ENCODE assay signal across 1 cellular context in the genomic region with DNA sequence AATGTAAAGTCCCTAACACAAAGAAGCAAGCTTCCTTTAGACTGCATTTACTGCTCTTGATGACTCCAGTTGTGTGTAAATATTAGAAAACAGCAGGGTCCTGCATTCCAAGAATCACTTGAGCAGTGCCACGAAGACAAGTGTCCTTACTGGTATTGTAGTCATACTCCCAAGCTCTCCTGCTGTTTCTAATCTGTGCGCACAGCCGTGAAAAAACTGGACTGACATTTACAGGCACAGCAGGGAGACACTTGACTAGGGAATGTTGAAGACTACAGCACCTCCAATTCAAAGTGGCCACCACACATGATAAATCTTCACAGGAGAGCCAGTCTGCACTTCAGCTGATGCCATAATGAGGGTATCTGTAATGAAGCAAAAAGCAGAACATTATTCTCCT.
A peak's percentile ranks its signal among the peaks of the same experiment; 100 is the strongest.
TF ChIP-seq lines count a peak whose summit lies in the region.

No MANE protein-coding gene starts in this region.

TF ChIP-seq in HEK293, 187 proteins besides CTCF, POLR2A, EP300 and RAD21 (continued from another document):
- 0 out of 2 replicates have a peak, but pooled peaks have one; percentile 14 for TF ChIP-seq ZNF184 (tag by site-specific recombination; IDR thresholded peaks at IDR 0.05)
- TF ChIP-seq ZSCAN23 (tag by site-specific recombination; IDR thresholded peaks at IDR 0.05) = 0 out of 2 replicates have a peak, but pooled peaks have one; percentile 35
- no peak for TF ChIP-seq ZNF544 (tag by site-specific recombination; IDR thresholded peaks at IDR 0.05)
- TF ChIP-seq GLI2 (tag by site-specific recombination; IDR thresholded peaks at IDR 0.05; ENCODE audit: borderline replicate concordance, low read depth) = peak; percentile 92
- peak; percentile 52; the same call in 1 of the 2 replicates for TF ChIP-seq BCL11B (tag by site-specific recombination; IDR thresholded peaks at IDR 0.05; ENCODE audit: low read depth)
- TF ChIP-seq MZF1 (tag by site-specific recombination; IDR thresholded peaks at IDR 0.05; ENCODE audit: borderline replicate concordance) = 0 out of 2 replicates have a peak, but pooled peaks have one; percentile 36
- TF ChIP-seq ZNF37A (tag by site-specific recombination; IDR thresholded peaks at IDR 0.05) = no peak
- TF ChIP-seq ZNF211 (tag by site-specific recombination; IDR thresholded peaks at IDR 0.05; ENCODE audit: low read depth) = no peak
- peak; percentile 62 for TF ChIP-seq ZNF692 (tag by site-specific recombination; IDR thresholded peaks at IDR 0.05)
- TF ChIP-seq ZNF571 (tag by site-specific recombination; IDR thresholded peaks at IDR 0.05) = no peak
- TF ChIP-seq SCRT1 (tag by site-specific recombination; IDR thresholded peaks at IDR 0.05; ENCODE audit: borderline replicate concordance) = peak; percentile 59; the same call in 1 of the 2 replicates
- TF ChIP-seq TCF7L2 (IDR thresholded peaks at IDR 0.05; ENCODE audit: borderline replicate concordance, low read depth, low read length) = peak; percentile 77; the same call in 1 of the 2 replicates
- no peak for TF ChIP-seq ZNF501 (tag by site-specific recombination; IDR thresholded peaks at IDR 0.05)
- no peak for TF ChIP-seq ZNF654 (tag by site-specific recombination; IDR thresholded peaks at IDR 0.05; ENCODE audit: low read depth)
- peak; percentile 96 for TF ChIP-seq TRIM28 (IDR thresholded peaks at IDR 0.05; ENCODE audit: borderline replicate concordance, low read length)
- peak; percentile 74; the same call in 1 of the 2 replicates for TF ChIP-seq ZNF324 (tag by site-specific recombination; IDR thresholded peaks at IDR 0.05)
- no peak for TF ChIP-seq ZNF354C (tag by site-specific recombination; IDR thresholded peaks at IDR 0.05; ENCODE audit: borderline replicate concordance, low read depth)
- TF ChIP-seq ZNF660 (tag by site-specific recombination; IDR thresholded peaks at IDR 0.05) = peak; percentile 92; the same call in 1 of the 2 replicates
